Comparison of ENCODE assay signal across 19 cellular contexts in the genomic region with DNA sequence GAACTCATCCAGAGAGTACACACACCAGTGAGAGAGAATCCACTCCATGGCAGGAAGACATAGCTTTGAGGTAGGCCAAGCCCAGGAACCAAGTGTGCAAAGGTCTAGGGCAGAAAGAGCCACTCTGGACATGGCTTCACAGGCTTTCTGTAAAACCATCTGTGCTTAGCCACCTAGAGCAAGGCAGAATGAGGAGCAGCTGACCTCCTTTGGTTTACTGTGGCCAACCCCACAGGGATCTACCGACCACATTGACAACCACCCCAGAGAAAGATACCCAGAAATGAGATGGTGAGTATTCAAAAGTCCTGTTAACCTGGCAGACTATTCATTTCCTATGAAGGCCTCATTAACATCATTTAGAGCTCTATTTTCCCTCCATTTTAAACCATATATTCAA. TPM values are rescaled to one million over a fixed set of nuclear protein-coding genes. Genes with fewer than 3 reads are reported as not detected.
DNase-seq lines count a peak whose midpoint lies in the region; ATAC-seq and TF ChIP-seq lines count a peak whose summit lies in the region.
"Had no signal": no experiment of that assay in that cellular context is flagged by ENCODE, and none has a peak within 500 bp of the region (broad histone marks: within the 10 kb centered on the region; RNA-seq: fewer than 3 reads in every experiment).

No MANE protein-coding gene starts in this region.

- no peak overlapping the region for H2BK120ac ChIP-seq in IMR-90 (ENCODE audit: low read depth, low read length)

- in situ Hi-C loops in IMR-90 (cut with MboI; ENCODE audit: low sequenced_read_pairs) = no loop called here

- POLR2A ChIA-PET in activated CD4-positive, alpha-beta T cell treated with anti-CD3 and anti-CD28 coated beads, Interleukin-2, amount 10 ng/mL, durations not matched to agents 7 days and 5 days (lab: Charles Lee) = no interaction called here
- POLR2A ChIA-PET in IMR-90 (lab: Charles Lee; ENCODE audit: unreplicated experiment) = no interaction called here

- H3K27me3 ChIP-seq in IMR-90 (ENCODE audit: control insufficient read depth, insufficient read depth, low read length) = no peaks in the 10 kb centered on the region

- TF ChIP-seq POLR2A in IMR-90 (IDR thresholded peaks at IDR 0.05; ENCODE audit: low read depth, low read length) = no peak

- H3K14ac ChIP-seq in IMR-90 (replicated peaks; ENCODE audit: low read depth, low read length) = no peak overlapping the region

- H2AK5ac ChIP-seq in IMR-90 (ENCODE audit: low read depth, low read length) = 0 out of 2 replicates have a peak overlapping the region, but pooled peaks have one; percentile 17

- H4K8ac ChIP-seq in IMR-90 (ENCODE audit: low read depth in 2 of 2, low read length in 2 of 2) = no peak overlapping the region; a peak in 1 of 4 replicates

- H3K9me1 ChIP-seq in IMR-90 (ENCODE audit: insufficient read depth, low read length) = peaks cover 25% of the 10 kb centered on the region

- no peaks in the 10 kb centered on the region for H3K9me3 Mint-ChIP-seq in activated CD4-positive, alpha-beta T cell treated with anti-CD3 and anti-CD28 coated beads, Interleukin-2, amount 10 ng/mL, durations not matched to agents 24 days and 14 days
- no peaks in the 10 kb centered on the region for H3K9me3 Mint-ChIP-seq in activated CD4-positive, alpha-beta T cell treated with anti-CD3 and anti-CD28 coated beads, Interleukin-2, amount 10 ng/mL, durations not matched to agents 7 days and 5 days

- dilution Hi-C loops in IMR-90 (cut with HindIII; ENCODE audit: low sequenced_read_pairs, unreplicated experiment) = no loop called here

- DNase-seq in activated CD4-positive, alpha-beta T cell treated with anti-CD3 and anti-CD28 coated beads, Interleukin-2, amount 10 ng/mL, durations not matched to agents 24 days and 14 days = no peak
- no peak for DNase-seq in activated CD4-positive, alpha-beta T cell treated with anti-CD3 and anti-CD28 coated beads, Interleukin-2, amount 10 ng/mL, durations not matched to agents 7 days and 5 days
- DNase-seq in IMR-90 (no peak), islet precursor cell (peak; percentile 18), NCI-H524 (lab: John Stamatoyannopoulos, UW) (no peak), SW480 (ENCODE audit: low spot score) (no peak)
- DNase-seq: DMS79, GOT3, HCEC 1CT, NCI-H1694, NCI-H2081, NCI-H2171 treated with DMSO at 0.1 percent for 48 hours, NCI-H526 had no signal

- no peak overlapping the region for H2BK20ac ChIP-seq in IMR-90 (ENCODE audit: low read depth, low read length)

- no peak overlapping the region for H2AK9ac ChIP-seq in IMR-90 (replicated peaks; ENCODE audit: low read depth, low read length, poor library complexity)

- no peak overlapping the region for H3K56ac ChIP-seq in IMR-90 (ENCODE audit: extremely low read depth, insufficient read depth, low read length)

- H2BK5ac ChIP-seq in IMR-90 (ENCODE audit: low read depth, low read length, poor library complexity, severe bottlenecking) = no peak overlapping the region

- peaks cover 52 to 80% of the 10 kb centered on the region in 2 experiments for H3K79me1 ChIP-seq in IMR-90 (ENCODE audit: low read depth in 1 of 2, low read length in 2 of 2)

- no peak overlapping the region for H3K4ac ChIP-seq in IMR-90 (ENCODE audit: low read depth, low read length)

- peaks cover 51% of the 10 kb centered on the region for H4K20me1 ChIP-seq in IMR-90 (ENCODE audit: insufficient read depth, low read length)

- H3K27ac Mint-ChIP-seq in activated CD4-positive, alpha-beta T cell treated with anti-CD3 and anti-CD28 coated beads, Interleukin-2, amount 10 ng/mL, durations not matched to agents 24 days and 14 days = peak overlapping the region; percentile 44
- no peak overlapping the region for H3K27ac Mint-ChIP-seq in activated CD4-positive, alpha-beta T cell treated with anti-CD3 and anti-CD28 coated beads, Interleukin-2, amount 10 ng/mL, durations not matched to agents 7 days and 5 days
- H3K27ac Mint-ChIP-seq: CD14-positive monocyte had no signal

- intact Hi-C loops in activated CD4-positive, alpha-beta T cell treated with anti-CD3 and anti-CD28 coated beads, Interleukin-2, amount 10 ng/mL, durations not matched to agents 24 days and 14 days (cut with micrococcal nuclease) = no loop called here
- intact Hi-C loops in IMR-90 (cut with micrococcal nuclease) = no loop called here

- H3K23ac ChIP-seq in IMR-90 (ENCODE audit: low read depth, low read length) = no peak overlapping the region; the same call in 1 of the 2 replicates

- no peaks in the 10 kb centered on the region for H3K36me3 Mint-ChIP-seq in activated CD4-positive, alpha-beta T cell treated with anti-CD3 and anti-CD28 coated beads, Interleukin-2, amount 10 ng/mL, durations not matched to agents 24 days and 14 days (ENCODE audit: low read depth)
- no peaks in the 10 kb centered on the region for H3K36me3 Mint-ChIP-seq in activated CD4-positive, alpha-beta T cell treated with anti-CD3 and anti-CD28 coated beads, Interleukin-2, amount 10 ng/mL, durations not matched to agents 7 days and 5 days (ENCODE audit: low read depth)

- H4K5ac ChIP-seq in IMR-90 (ENCODE audit: low read depth, low read length) = no peak overlapping the region

- no peaks in the 10 kb centered on the region for H3K36me3 ChIP-seq in IMR-90 (ENCODE audit: control insufficient read depth, insufficient read depth, low read length)

- no peaks in the 10 kb centered on the region for H3K27me3 Mint-ChIP-seq in activated CD4-positive, alpha-beta T cell treated with anti-CD3 and anti-CD28 coated beads, Interleukin-2, amount 10 ng/mL, durations not matched to agents 24 days and 14 days
- H3K27me3 Mint-ChIP-seq in activated CD4-positive, alpha-beta T cell treated with anti-CD3 and anti-CD28 coated beads, Interleukin-2, amount 10 ng/mL, durations not matched to agents 7 days and 5 days = no peaks in the 10 kb centered on the region

- H2AFZ ChIP-seq in IMR-90 (replicated peaks; ENCODE audit: low read length, poor library complexity) = no peak overlapping the region

- no peaks in the 10 kb centered on the region for H3K9me3 ChIP-seq in IMR-90 (ENCODE audit: control insufficient read depth, insufficient read depth, low read length)

- CTCF ChIA-PET in activated CD4-positive, alpha-beta T cell treated with anti-CD3 and anti-CD28 coated beads, Interleukin-2, amount 10 ng/mL, durations not matched to agents 7 days and 5 days (lab: Charles Lee) = interaction anchor here (1.0 to 1.1 kb wide), 2 partner anchors 9 to 26 kb away, joined by 3 read pairs; no protein-coding TSS in a partner anchor
- CTCF ChIA-PET in IMR-90 (lab: Yijun Ruan, JAX) = no interaction called here

- no peak for TF ChIP-seq RAD21 in IMR-90 (IDR thresholded peaks at IDR 0.05; ENCODE audit: low read length)

- BruUV-seq in IMR-90 (replicated peaks; lab: Mats Ljungman, UMichigan) = no TSS peak

- no peak overlapping the region for H3K27ac ChIP-seq in IMR-90 (ENCODE audit: insufficient read depth, low read length)
- H3K27ac ChIP-seq: 22Rv1 had no signal

- H3K9ac ChIP-seq in IMR-90 (ENCODE audit: low read depth, low read length) = no peak overlapping the region

- peaks cover 17% of the 10 kb centered on the region for H3K4me1 ChIP-seq in IMR-90 (ENCODE audit: control insufficient read depth, insufficient read depth, low read length)

- WGBS in IMR-90 (ENCODE audit: extremely low coverage in 2 of 2, insufficient read length in 1 of 2), 2 experiments = no CpG with 5 or more reads among the region's 1 CpG

- H3K18ac ChIP-seq in IMR-90 (ENCODE audit: low read depth, low read length) = no peak overlapping the region

- no peaks in the 10 kb centered on the region for H3K4me1 Mint-ChIP-seq in activated CD4-positive, alpha-beta T cell treated with anti-CD3 and anti-CD28 coated beads, Interleukin-2, amount 10 ng/mL, durations not matched to agents 24 days and 14 days
- no peaks in the 10 kb centered on the region for H3K4me1 Mint-ChIP-seq in activated CD4-positive, alpha-beta T cell treated with anti-CD3 and anti-CD28 coated beads, Interleukin-2, amount 10 ng/mL, durations not matched to agents 7 days and 5 days

- TF ChIP-seq CTCF in IMR-90 (conservative IDR thresholded peaks at IDR 0.05; ENCODE audit: low read depth, low read length) = no peak

- H3K4me3 ChIP-seq in IMR-90 (ENCODE audit: insufficient read depth, low read depth, low read length) = no peak overlapping the region

- no peak overlapping the region for H2BK15ac ChIP-seq in IMR-90 (ENCODE audit: low read depth, low read length)

- H3K4me2 ChIP-seq in IMR-90 (ENCODE audit: low read depth, low read length) = no peak overlapping the region

- H4K91ac ChIP-seq in IMR-90 (ENCODE audit: insufficient read depth, low read depth, low read length) = no peak overlapping the region

- ATAC-seq in IMR-90 (ENCODE audit: low read depth) = no peak
- no peak for ATAC-seq in HG03139 (IDR thresholded peaks at IDR 0.05; ENCODE audit: unreplicated experiment)
- ATAC-seq in HG03175 (IDR thresholded peaks at IDR 0.05; ENCODE audit: unreplicated experiment) = no peak
- ATAC-seq: Right ventricle myocardium inferior had no signal

- H3K4me3 Mint-ChIP-seq in activated CD4-positive, alpha-beta T cell treated with anti-CD3 and anti-CD28 coated beads, Interleukin-2, amount 10 ng/mL, durations not matched to agents 24 days and 14 days = no peak overlapping the region
- no peak overlapping the region for H3K4me3 Mint-ChIP-seq in activated CD4-positive, alpha-beta T cell treated with anti-CD3 and anti-CD28 coated beads, Interleukin-2, amount 10 ng/mL, durations not matched to agents 7 days and 5 days
- H3K4me3 Mint-ChIP-seq: CD14-positive monocyte had no signal

RNA-seq across cellular contexts. Expression of a gene that starts 10.5 kb away (rescaled TPM):
- 11.2 and 11.7 TPM in 2 replicates for total RNA-seq in activated CD4-positive, alpha-beta T cell treated with anti-CD3 and anti-CD28 coated beads, Interleukin-2, amount 10 ng/mL, durations not matched to agents 24 days and 14 days
- total RNA-seq in activated CD4-positive, alpha-beta T cell treated with anti-CD3 and anti-CD28 coated beads, Interleukin-2, amount 10 ng/mL, durations not matched to agents 7 days and 5 days = 10 to 100 TPM in 1 of 2 experiments, 1 to 10 TPM in 1; 8.6 to 10.2 TPM
- total RNA-seq in IMR-90 (2012; rRNA removed) = 28.0 and 28.3 TPM in 2 replicates
- polyA plus RNA-seq in IMR-90 (2012; rRNA removed) = 22.0 and 25.0 TPM in 2 replicates
- 11.2 and 16.4 TPM in 2 replicates for polyA plus RNA-seq in IMR-90 (2012; cell fraction: cytosol; rRNA removed)
- polyA plus RNA-seq in IMR-90 (2012; cell fraction: nucleus; rRNA removed; ENCODE audit: low replicate concordance) = 13.8 and 21.1 TPM in 2 replicates

RNA-seq across cellular contexts. Expression of a gene that starts 33.6 kb away (rescaled TPM):
- 1.2 and 1.6 TPM in 2 replicates for total RNA-seq in activated CD4-positive, alpha-beta T cell treated with anti-CD3 and anti-CD28 coated beads, Interleukin-2, amount 10 ng/mL, durations not matched to agents 24 days and 14 days
- total RNA-seq in activated CD4-positive, alpha-beta T cell treated with anti-CD3 and anti-CD28 coated beads, Interleukin-2, amount 10 ng/mL, durations not matched to agents 7 days and 5 days = 1 to 10 TPM; 4.3 to 4.6 TPM
- total RNA-seq in IMR-90 (2012; rRNA removed) = 1.7 and 2.3 TPM in 2 replicates
- 6.1 and 8.3 TPM in 2 replicates for polyA plus RNA-seq in IMR-90 (2012; rRNA removed)
- polyA plus RNA-seq in IMR-90 (2012; cell fraction: cytosol; rRNA removed) = 1.7 and 3.0 TPM in 2 replicates
- 52.7 and 87.4 TPM in 2 replicates for polyA plus RNA-seq in IMR-90 (2012; cell fraction: nucleus; rRNA removed; ENCODE audit: low replicate concordance)
- polyA plus RNA-seq: CD14-positive monocyte had no signal

RNA-seq across cellular contexts. Expression of a gene that starts 59.6 kb away (rescaled TPM):
- 0.58 and 0.73 TPM in 2 replicates for total RNA-seq in activated CD4-positive, alpha-beta T cell treated with anti-CD3 and anti-CD28 coated beads, Interleukin-2, amount 10 ng/mL, durations not matched to agents 24 days and 14 days
- total RNA-seq in activated CD4-positive, alpha-beta T cell treated with anti-CD3 and anti-CD28 coated beads, Interleukin-2, amount 10 ng/mL, durations not matched to agents 7 days and 5 days = not detected
- total RNA-seq in IMR-90 (2012; rRNA removed) = under 0.01 TPM in 2 replicates
- 0.07 and 0.16 TPM in 2 replicates for polyA plus RNA-seq in IMR-90 (2012; rRNA removed)
- 0.04 and 0.15 TPM in 2 replicates for polyA plus RNA-seq in IMR-90 (2012; cell fraction: cytosol; rRNA removed)
- 0.02 and 0.10 TPM in 2 replicates for polyA plus RNA-seq in IMR-90 (2012; cell fraction: nucleus; rRNA removed; ENCODE audit: low replicate concordance)
- total RNA-seq: M059J had no signal
- polyA plus RNA-seq: CD14-positive monocyte had no signal
